ENCODE assay signal across 23 cellular contexts in the genomic region with DNA sequence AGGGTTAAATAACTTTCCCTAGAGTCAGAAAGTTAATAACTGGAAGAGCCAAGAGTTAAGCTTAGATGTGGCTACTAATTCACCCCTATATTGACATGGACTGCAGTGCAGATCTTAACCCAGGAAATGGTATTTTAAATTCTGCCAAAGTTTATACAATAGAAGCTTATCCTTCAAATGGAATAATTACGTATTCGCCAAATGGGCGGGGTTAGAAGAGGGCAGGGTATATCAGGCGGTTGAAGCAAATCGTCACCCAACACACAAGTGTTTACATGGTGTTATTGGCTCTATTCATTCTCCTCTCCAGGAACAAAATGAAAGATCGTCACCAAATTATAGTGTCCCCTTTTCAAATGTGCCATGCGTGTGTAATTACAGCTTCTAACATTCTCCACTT.
"Had no signal": no experiment of that assay in that cellular context is flagged by ENCODE, and none has a peak within 500 bp of the region (broad histone marks: within the 10 kb centered on the region; RNA-seq: fewer than 3 reads in every experiment).

No MANE protein-coding gene starts in this region.

- DNase-seq: activated CD4-positive, alpha-beta T cell treated with anti-CD3 and anti-CD28 coated beads for 1 hour; activated CD4-positive, alpha-beta T cell treated with anti-CD3 and anti-CD28 coated beads, Interleukin-2, amount 50 U/mL, for 4 hours; activated gamma-delta T cell; activated T-cell treated with anti-CD3 and anti-CD28 coated beads, Interleukin-2, amount 50 U/mL, for 4 hours; central memory CD4-positive, alpha-beta T cell; cortex of kidney; effector CD4-positive, alpha-beta T cell; esophagus squamous epithelium; hippocampal formation; occipital lobe; stimulated activated CD4-positive, alpha-beta T cell treated with anti-CD3 and anti-CD28 coated beads, Interleukin-4, amount 100 ng/mL, for 24 hours; stimulated activated naive CD8-positive, alpha-beta T cell treated with anti-CD3 and anti-CD28 coated beads, Interleukin-15, Interleukin-2, amounts not matched to agents 100 U/mL and 50 U/mL, for 24 hours; T1000; transverse colon had no signal

- H3K4me1 Mint-ChIP-seq: nephron had no signal

- FAIRE-seq: keratinocyte had no signal

- H3K4me1 ChIP-seq: right atrium auricular region, vagina had no signal

- H3K27ac Mint-ChIP-seq: brain, nephron, progenitor cell of endocrine pancreas had no signal

- H3K4me3 Mint-ChIP-seq: activated T-cell treated with anti-CD3 and anti-CD28 coated beads, Interleukin-2, amount 50 U/mL, for 4 hours; brain; nephron had no signal

- H3K9me3 ChIP-seq: esophagus squamous epithelium, right atrium auricular region, transverse colon, vagina had no signal

- ATAC-seq: activated naive CD4-positive, alpha-beta T cell treated with anti-CD3 and anti-CD28 coated beads, Interleukin-2, amount 50 U/mL, for 72 hours; activated T-cell treated with anti-CD3 and anti-CD28 coated beads, Interleukin-2, amount 50 U/mL, for 4 hours; left lobe of liver; stimulated activated naive CD8-positive, alpha-beta T cell treated with anti-CD3 and anti-CD28 coated beads, Interleukin-15, Interleukin-2, amounts not matched to agents 100 U/mL and 50 U/mL, for 24 hours had no signal

- H3K27me3 ChIP-seq: right atrium auricular region, transverse colon, vagina had no signal

- H3K36me3 ChIP-seq: esophagus squamous epithelium, right atrium auricular region, transverse colon, vagina had no signal

- H3K9me3 Mint-ChIP-seq: activated naive CD4-positive, alpha-beta T cell treated with anti-CD3 and anti-CD28 coated beads, Interleukin-2, amount 50 U/mL, for 72 hours; activated T-cell treated with anti-CD3 and anti-CD28 coated beads, Interleukin-2, amount 50 U/mL, for 4 hours; brain; nephron had no signal

- H3K27ac ChIP-seq: esophagus squamous epithelium, right atrium auricular region, skin epidermis, transverse colon, vagina had no signal

- H3K4me3 ChIP-seq: esophagus squamous epithelium, right atrium auricular region, skin epidermis, transverse colon, vagina had no signal
